In the genomic region with DNA sequence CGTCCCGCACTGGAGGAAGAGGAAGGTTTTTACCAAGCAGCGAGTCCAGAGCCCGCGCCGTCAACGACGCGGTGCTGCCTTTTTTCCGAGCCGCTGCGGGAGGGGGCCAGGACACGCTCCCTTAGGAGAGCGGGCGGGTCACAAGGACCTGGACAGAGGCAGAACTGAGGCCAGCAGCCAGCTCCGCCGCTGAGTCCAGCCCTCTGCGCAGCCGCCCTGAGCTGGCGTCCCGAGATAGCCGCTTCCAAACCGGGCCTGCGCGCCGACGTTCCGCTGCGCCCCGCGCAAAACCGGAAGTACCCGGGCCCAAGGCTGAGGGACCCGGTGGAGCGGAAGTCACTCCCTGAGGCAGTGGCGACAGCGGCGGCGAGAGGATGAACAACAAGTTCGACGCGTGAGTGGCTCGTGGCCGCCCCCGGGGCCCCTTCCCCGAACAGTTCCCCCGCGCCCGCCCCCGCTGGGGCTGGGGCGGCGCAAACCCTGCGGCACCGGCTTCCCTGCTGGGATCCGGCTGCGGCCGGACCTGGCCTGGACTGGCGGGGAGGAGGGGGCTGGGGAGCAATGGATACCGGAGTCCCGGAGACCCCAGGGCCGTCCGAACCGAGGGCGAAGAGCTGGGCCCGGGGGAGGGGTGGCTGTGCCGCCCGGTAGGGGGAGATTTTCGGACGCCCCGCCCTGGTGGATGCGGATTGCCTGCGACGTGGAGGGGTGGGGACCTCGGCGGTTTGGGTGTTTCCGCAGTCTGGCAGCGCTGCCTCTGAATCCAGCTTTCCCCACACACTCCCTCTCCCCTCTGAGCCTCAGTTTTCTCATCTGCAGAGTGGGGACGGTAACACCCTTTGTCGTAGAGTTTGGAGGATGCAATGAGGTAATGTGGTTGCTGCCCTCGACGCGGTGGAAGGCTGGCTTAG, we compare ENCODE assay signal across 8 cellular contexts. TPM values are rescaled to one million over a fixed set of nuclear protein-coding genes. Genes with fewer than 3 reads are reported as not detected.
A peak's percentile ranks its signal among the peaks of the same experiment; 100 is the strongest.
DNase-seq lines count a peak whose midpoint lies in the region; ATAC-seq and TF ChIP-seq lines count a peak whose summit lies in the region.

A gene with protein sequence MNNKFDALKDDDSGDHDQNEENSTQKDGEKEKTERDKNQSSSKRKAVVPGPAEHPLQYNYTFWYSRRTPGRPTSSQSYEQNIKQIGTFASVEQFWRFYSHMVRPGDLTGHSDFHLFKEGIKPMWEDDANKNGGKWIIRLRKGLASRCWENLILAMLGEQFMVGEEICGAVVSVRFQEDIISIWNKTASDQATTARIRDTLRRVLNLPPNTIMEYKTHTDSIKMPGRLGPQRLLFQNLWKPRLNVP (plus strand): TSS at position 339 of the 911 bp plus-strand sequence. CDS start 36 bp downstream, at position 375.
A gene (minus strand): TSS at position 207 of the 911 bp plus-strand sequence. CDS start 675 bp downstream, outside the sequence.

- peak within 1 kb of the TSS; percentile 100 for H3K4me3 Mint-ChIP-seq in CD8-positive, alpha-beta T cell
- peak within 1 kb of the TSS; percentile 95 for H3K4me3 Mint-ChIP-seq in activated CD4-positive, alpha-beta memory T cell treated with anti-CD3 and anti-CD28 coated beads, Interleukin-2, amount 10 ng/mL, durations not matched to agents 7 days and 5 days

- H3K27me3 Mint-ChIP-seq in CD8-positive, alpha-beta T cell (ENCODE audit: low read depth), result no peaks in the 10 kb centered on the region
- no peaks in the 10 kb centered on the region for H3K27me3 Mint-ChIP-seq in activated CD4-positive, alpha-beta memory T cell treated with anti-CD3 and anti-CD28 coated beads, Interleukin-2, amount 10 ng/mL, durations not matched to agents 7 days and 5 days

- H3K27me3 ChIP-seq in CD8-positive, alpha-beta T cell (ENCODE audit: insufficient read depth, low read length), result no peaks in the 10 kb centered on the region
- H3K27me3 ChIP-seq in lower lobe of right lung (ENCODE audit: low read depth), result no peaks in the 10 kb centered on the region

- H3K36me3 ChIP-seq in CD8-positive, alpha-beta T cell (ENCODE audit: insufficient read depth, low read length), result peaks cover 8% of the 10 kb centered on the region
- H3K36me3 ChIP-seq in lower lobe of right lung, result peaks cover 29% of the 10 kb centered on the region

- POLR2A ChIA-PET in CD8-positive, alpha-beta T cell (lab: Charles Lee), result interaction anchor here (0.6 to 1.5 kb wide), 9 partner anchors 11 to 1087 kb away, joined by 3 to 6 read pairs (median 4); a partner anchor contains a TSS
- POLR2A ChIA-PET in activated CD4-positive, alpha-beta memory T cell treated with anti-CD3 and anti-CD28 coated beads, Interleukin-2, amount 10 ng/mL, durations not matched to agents 7 days and 5 days (lab: Charles Lee), result interaction anchor here (0.6 to 1.5 kb wide), 19 partner anchors 9 to 1288 kb away, joined by 3 to 14 read pairs (median 4); a partner anchor contains a TSS

- peaks cover 3% of the 10 kb centered on the region for H3K9me3 Mint-ChIP-seq in CD8-positive, alpha-beta T cell
- H3K9me3 Mint-ChIP-seq in activated CD4-positive, alpha-beta memory T cell treated with anti-CD3 and anti-CD28 coated beads, Interleukin-2, amount 10 ng/mL, durations not matched to agents 7 days and 5 days, result no peaks in the 10 kb centered on the region

- intact Hi-C loops in CD8-positive, alpha-beta T cell (cut with DNase I, micrococcal nuclease), result loop anchor here (1.0 to 10.0 kb wide), 8 partner anchors 56 to 1036 kb away; a partner anchor contains a TSS
- intact Hi-C loops in lower lobe of right lung (cut with DNase I), result no loop called here

- CTCF ChIA-PET in CD8-positive, alpha-beta T cell (lab: Charles Lee), result interaction anchor here (1.1 kb wide), 1 partner anchor 85 kb away, joined by 3 read pairs; no protein-coding TSS in a partner anchor
- CTCF ChIA-PET in activated CD4-positive, alpha-beta memory T cell treated with anti-CD3 and anti-CD28 coated beads, Interleukin-2, amount 10 ng/mL, durations not matched to agents 7 days and 5 days (lab: Charles Lee), result interaction anchor here (1.1 kb wide), 1 partner anchor 12 kb away, joined by 4 read pairs; no protein-coding TSS in a partner anchor

- H3K27ac Mint-ChIP-seq in CD8-positive, alpha-beta T cell, result peak within 1 kb of the TSS; percentile 100
- H3K27ac Mint-ChIP-seq in activated CD4-positive, alpha-beta memory T cell treated with anti-CD3 and anti-CD28 coated beads, Interleukin-2, amount 10 ng/mL, durations not matched to agents 7 days and 5 days, result peak within 1 kb of the TSS; percentile 99

- peaks cover 80% of the 10 kb centered on the region for H3K4me1 Mint-ChIP-seq in CD8-positive, alpha-beta T cell (ENCODE audit: low read depth)
- H3K4me1 Mint-ChIP-seq in activated CD4-positive, alpha-beta memory T cell treated with anti-CD3 and anti-CD28 coated beads, Interleukin-2, amount 10 ng/mL, durations not matched to agents 7 days and 5 days, result peaks cover 67% of the 10 kb centered on the region

- no peaks in the 10 kb centered on the region for H3K9me3 ChIP-seq in CD8-positive, alpha-beta T cell (ENCODE audit: low read length)
- no peaks in the 10 kb centered on the region for H3K9me3 ChIP-seq in lower lobe of right lung

- TF ChIP-seq CTCF in CD8-positive, alpha-beta T cell (IDR thresholded peaks at IDR 0.05), result peak; percentile 55
- peak; percentile 43 for TF ChIP-seq CTCF in lower lobe of right lung (IDR thresholded peaks at IDR 0.05)

- H3K4me3 ChIP-seq in CD8-positive, alpha-beta T cell (ENCODE audit: low read depth, low read length), result peak within 1 kb of the TSS; percentile 74
- peak within 1 kb of the TSS; percentile 92 for H3K4me3 ChIP-seq in lower lobe of right lung

- peak; percentile 78 to 94 (median 90) for DNase-seq in CD8-positive, alpha-beta T cell
- DNase-seq in NCI-H82 (lab: John Stamatoyannopoulos, UW) (peak; percentile 96), ecto neural progenitor cell (ENCODE audit: low spot score) (peak; percentile 97), lower lobe of right lung (peak; percentile 96)
- peak; percentile 92 for DNase-seq in activated CD4-positive, alpha-beta memory T cell treated with anti-CD3 and anti-CD28 coated beads, Interleukin-2, amount 10 ng/mL, durations not matched to agents 7 days and 5 days
- peak; percentile 85 to 91 (median 89) for DNase-seq in stimulated activated CD4-positive, alpha-beta T cell treated with anti-CD3 and anti-CD28 coated beads, TNF-alpha, amount 100 ng/mL, for 24 hours (ENCODE audit: low read depth in 3 of 3)

- peak; percentile 82 for ATAC-seq in CD8-positive, alpha-beta T cell
- peak; percentile 93 for ATAC-seq in GM19452 (IDR thresholded peaks at IDR 0.05; ENCODE audit: unreplicated experiment)
- ATAC-seq in HG03575 (IDR thresholded peaks at IDR 0.05; ENCODE audit: extremely low read depth, insufficient number of reproducible peaks, low FRiP score, unreplicated experiment), result peak; percentile 74
- ATAC-seq in lower lobe of right lung, result peak; percentile 97 to 98

- H3K27ac ChIP-seq in CD8-positive, alpha-beta T cell (ENCODE audit: low read depth, low read length), result peak within 1 kb of the TSS; percentile 86
- peak within 1 kb of the TSS; percentile 99 for H3K27ac ChIP-seq in lower lobe of right lung

- peaks cover 69% of the 10 kb centered on the region for H3K36me3 Mint-ChIP-seq in CD8-positive, alpha-beta T cell
- peaks cover 56% of the 10 kb centered on the region for H3K36me3 Mint-ChIP-seq in activated CD4-positive, alpha-beta memory T cell treated with anti-CD3 and anti-CD28 coated beads, Interleukin-2, amount 10 ng/mL, durations not matched to agents 7 days and 5 days (ENCODE audit: low read depth)

- H3K4me1 ChIP-seq in CD8-positive, alpha-beta T cell (ENCODE audit: insufficient read depth, low read length), result peaks cover 28% of the 10 kb centered on the region
- peaks cover 46% of the 10 kb centered on the region for H3K4me1 ChIP-seq in lower lobe of right lung

RNA-seq across cellular contexts. Expression of the first gene that starts in this region (rescaled TPM):
- 10 to 100 TPM; 53.8 to 55.2 TPM for total RNA-seq in CD8-positive, alpha-beta T cell
- 10 to 100 TPM; 72.8 to 74.6 TPM for total RNA-seq in activated CD4-positive, alpha-beta memory T cell treated with anti-CD3 and anti-CD28 coated beads, Interleukin-2, amount 10 ng/mL, durations not matched to agents 7 days and 5 days
- 68.1 TPM for total RNA-seq in lower lobe of right lung

RNA-seq across cellular contexts. Expression of the second gene that starts in this region (rescaled TPM):
- total RNA-seq in CD8-positive, alpha-beta T cell, result 10 to 100 TPM; 16.5 to 17.2 TPM
- total RNA-seq in activated CD4-positive, alpha-beta memory T cell treated with anti-CD3 and anti-CD28 coated beads, Interleukin-2, amount 10 ng/mL, durations not matched to agents 7 days and 5 days, result 1 to 10 TPM; 7.8 to 7.9 TPM
- 3.7 TPM for total RNA-seq in lower lobe of right lung

Comparison
In these comparisons a context has a peak if more than half of its experiments do, and no peak if none do; other contexts are left out.
1. Peak in every context shown above with its lines: DNase-seq, ATAC-seq, H3K4me3 ChIP-seq and H3K27ac ChIP-seq.